In the genomic region with DNA sequence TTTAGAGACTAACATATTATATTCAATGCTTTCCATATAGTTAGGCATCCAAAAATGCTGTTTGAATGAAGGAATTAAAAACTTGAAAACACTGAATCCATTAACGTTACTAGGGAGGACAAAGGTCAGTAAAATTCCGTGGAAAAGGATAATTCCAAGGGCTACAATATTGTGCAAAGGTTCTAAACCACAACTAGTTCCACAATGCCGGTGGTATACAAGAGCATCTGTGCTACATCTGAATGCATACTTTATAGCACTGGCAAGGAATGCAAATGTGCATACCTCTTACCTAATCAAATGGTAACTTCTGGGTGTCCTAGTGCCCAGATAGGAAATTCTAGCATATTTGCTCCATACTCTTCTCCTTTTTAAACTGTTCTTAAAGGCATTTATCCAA, we compare ENCODE assay signal across 13 cellular contexts. TPM values are rescaled to one million over a fixed set of nuclear protein-coding genes. Genes with fewer than 3 reads are reported as not detected.
DNase-seq lines count a peak whose midpoint lies in the region; ATAC-seq and TF ChIP-seq lines count a peak whose summit lies in the region.
"Had no signal": no experiment of that assay in that cellular context is flagged by ENCODE, and none has a peak within 500 bp of the region (broad histone marks: within the 10 kb centered on the region; RNA-seq: fewer than 3 reads in every experiment).

No MANE protein-coding gene starts in this region.

- in situ Hi-C loops in HAP-1 (cut with MboI; ENCODE audit: low sequenced_read_pairs) = no loop called here

- POLR2A ChIA-PET in activated CD8-positive, alpha-beta T cell treated with anti-CD3 and anti-CD28 coated beads for 36 hours (lab: Charles Lee) = no interaction called here

- peak overlapping the region; percentile 96 for H3K4me3 Mint-ChIP-seq in activated CD8-positive, alpha-beta T cell treated with anti-CD3 and anti-CD28 coated beads for 36 hours
- H3K4me3 Mint-ChIP-seq: stimulated activated memory B cell treated with anti-CD40 and anti-IgM and Interleukin-4, amounts not matched to agents 10 μg/mL and 1 μg/mL and 100 μg/mL, for 72 hours had no signal

- DNase-seq in AG09309 (ENCODE audit: low read depth) = peak; percentile 18
- DNase-seq in HAP-1 (ENCODE audit: low spot score in 2 of 2) = peak in 1 of 2 experiments; percentile 40
- DNase-seq in activated CD8-positive, alpha-beta T cell treated with anti-CD3 and anti-CD28 coated beads for 36 hours = no peak
- DNase-seq in kidney tubule cell (ENCODE audit: low spot score) = peak; percentile 28
- DNase-seq in central memory CD4-positive, alpha-beta T cell = no peak
- DNase-seq in NCI-H1417 (lab: John Stamatoyannopoulos, UW) = no peak
- no peak for DNase-seq in activated naive CD4-positive, alpha-beta T cell (lab: John Stamatoyannopoulos, UW)
- DNase-seq: NCI-H345, T-cell had no signal

- no peak overlapping the region for H3K27ac Mint-ChIP-seq in activated CD8-positive, alpha-beta T cell treated with anti-CD3 and anti-CD28 coated beads for 36 hours
- H3K27ac Mint-ChIP-seq: T-cell had no signal

- peaks cover 43% of the 10 kb centered on the region for H3K36me3 Mint-ChIP-seq in activated CD8-positive, alpha-beta T cell treated with anti-CD3 and anti-CD28 coated beads for 36 hours (ENCODE audit: low read depth)

- H3K9me3 ChIP-seq in HAP-1 = no peaks in the 10 kb centered on the region

- TF ChIP-seq CTCF in AG09309 (IDR thresholded peaks at IDR 0.05; ENCODE audit: control insufficient read depth, insufficient read depth, low read depth, low read length, missing control alignments) = no peak
- TF ChIP-seq CTCF in activated CD8-positive, alpha-beta T cell treated with anti-CD3 and anti-CD28 coated beads for 36 hours (IDR thresholded peaks at IDR 0.05) = no peak

- no peaks in the 10 kb centered on the region for H3K27me3 Mint-ChIP-seq in activated CD8-positive, alpha-beta T cell treated with anti-CD3 and anti-CD28 coated beads for 36 hours
- H3K27me3 Mint-ChIP-seq: stimulated activated memory B cell treated with anti-CD40 and anti-IgM and Interleukin-4, amounts not matched to agents 10 μg/mL and 1 μg/mL and 100 μg/mL, for 72 hours; T-cell had no signal

- CTCF ChIA-PET in activated CD8-positive, alpha-beta T cell treated with anti-CD3 and anti-CD28 coated beads for 36 hours (lab: Charles Lee) = interaction anchor here (0.6 to 2.9 kb wide), 2 partner anchors 44 to 764 kb away, joined by 3 to 15 read pairs; no protein-coding TSS in a partner anchor

- intact Hi-C loops in activated CD8-positive, alpha-beta T cell treated with anti-CD3 and anti-CD28 coated beads for 36 hours (cut with micrococcal nuclease) = no loop called here

- ATAC-seq in activated CD8-positive, alpha-beta T cell treated with anti-CD3 and anti-CD28 coated beads for 36 hours = no peak
- ATAC-seq in HG02798 (IDR thresholded peaks at IDR 0.05; ENCODE audit: poor library complexity, unreplicated experiment) = no peak
- ATAC-seq: left lobe of liver; stimulated activated memory B cell treated with anti-CD40 and anti-IgM and Interleukin-4, amounts not matched to agents 10 μg/mL and 1 μg/mL and 100 μg/mL, for 72 hours; T-cell had no signal

- H3K27me3 ChIP-seq in HAP-1 (ENCODE audit: low read depth) = no peaks in the 10 kb centered on the region

- no peaks in the 10 kb centered on the region for H3K9me3 Mint-ChIP-seq in activated CD8-positive, alpha-beta T cell treated with anti-CD3 and anti-CD28 coated beads for 36 hours
- H3K9me3 Mint-ChIP-seq: stimulated activated memory B cell treated with anti-CD40 and anti-IgM and Interleukin-4, amounts not matched to agents 10 μg/mL and 1 μg/mL and 100 μg/mL, for 72 hours; T-cell had no signal

- H3K36me3 ChIP-seq in HAP-1 (replicated peaks) = peaks cover 17% of the 10 kb centered on the region

- H3K4me3 ChIP-seq in AG09309 (ENCODE audit: control insufficient read depth, low read depth, low read length) (no peak overlapping the region), HAP-1 (peak overlapping the region; percentile 85; the same call in 1 of the 2 replicates)
- H3K4me3 ChIP-seq: skin epidermis had no signal

- peaks cover 50% of the 10 kb centered on the region for H3K4me1 Mint-ChIP-seq in activated CD8-positive, alpha-beta T cell treated with anti-CD3 and anti-CD28 coated beads for 36 hours (ENCODE audit: low read depth)

- peaks cover 28% of the 10 kb centered on the region for H3K4me1 ChIP-seq in HAP-1

RNA-seq across cellular contexts. Expression of gene ICE2, which starts 2.2 kb away (rescaled TPM):
- 10 to 100 TPM; 74.1 to 74.5 TPM for total RNA-seq in activated CD8-positive, alpha-beta T cell treated with anti-CD3 and anti-CD28 coated beads for 36 hours

Comparison
In these comparisons a context has a peak if more than half of its experiments do, and no peak if none do; other contexts are left out.
1. DNase-seq: peak in AG09309 (single experiment) and kidney tubule cell (single experiment); none in activated CD8-positive, alpha-beta T cell treated with anti-CD3 and anti-CD28 coated beads for 36 hours (single experiment), central memory CD4-positive, alpha-beta T cell (single experiment), NCI-H1417 (0 of 3) and activated naive CD4-positive, alpha-beta T cell (0 of 4).